32 cellular contexts compared by ENCODE assay signal in genomic region chr22:35059632-35060031, GRCh38. TPM values are rescaled to one million over a fixed set of nuclear protein-coding genes. Genes with fewer than 3 reads are reported as not detected.
"Had no signal": no experiment of that assay in that cellular context is flagged by ENCODE, and none has a peak within 500 bp of the region (broad histone marks: within the 10 kb centered on the region; RNA-seq: fewer than 3 reads in every experiment).

No MANE protein-coding gene starts in this region.

- H3K36me3 ChIP-seq: esophagus squamous epithelium, gastrocnemius medialis, heart right ventricle, left lung, lower lobe of right lung had no signal

- H3K4me3 Mint-ChIP-seq: mesothelial cell of epicardium had no signal

- H3K27ac Mint-ChIP-seq: mesothelial cell of epicardium had no signal

- H3K27ac ChIP-seq: coronary artery, dorsolateral prefrontal cortex, epithelial cell of prostate, esophagus squamous epithelium, gastrocnemius medialis, heart right ventricle, left lung, lower lobe of right lung had no signal

- FAIRE-seq: colon, endometrium, islet of Langerhans, keratinocyte had no signal

- H3K4me3 ChIP-seq: coronary artery, dorsolateral prefrontal cortex, esophagus squamous epithelium, gastrocnemius medialis, heart right ventricle, left lung, lower lobe of right lung, mucosa of descending colon had no signal

- H3K9me3 ChIP-seq: esophagus squamous epithelium, gastrocnemius medialis, lower lobe of right lung, mucosa of descending colon had no signal

- DNase-seq: dermis blood vessel endothelial cell; dorsolateral prefrontal cortex; effector CD4-positive, alpha-beta T cell; effector memory CD4-positive, alpha-beta T cell; erythroblast; esophagus squamous epithelium; foreskin fibroblast; foreskin melanocyte; gastrocnemius medialis; glutamatergic neuron; head of caudate nucleus; heart right ventricle; hippocampal formation; left cardiac atrium; left lung; left ventricle myocardium superior; lower lobe of right lung; mesenchymal stem cell; mucosa of descending colon had no signal

- ATAC-seq: esophagus mucosa, gastrocnemius medialis, heart right ventricle, left cardiac atrium, left lung, left ventricle myocardium superior, lower lobe of right lung, mucosa of descending colon had no signal

- H3K4me1 ChIP-seq: esophagus squamous epithelium, gastrocnemius medialis, heart right ventricle, left lung, lower lobe of right lung had no signal

- H3K36me3 Mint-ChIP-seq: mesothelial cell of epicardium had no signal

- H3K27me3 ChIP-seq: gastrocnemius medialis, left lung had no signal

RNA-seq across cellular contexts. Expression of gene ISX, which starts 6.3 kb away (rescaled TPM):
- total RNA-seq: dermis blood vessel endothelial cell, dorsolateral prefrontal cortex, esophagus mucosa, esophagus squamous epithelium, glomerular endothelial cell, heart right ventricle, kidney epithelial cell, left cardiac atrium, left lung, left ventricle myocardium superior, lower lobe of right lung, lung microvascular endothelial cell, mesenteric fat pad, myocyte had no signal
- polyA plus RNA-seq: heart right ventricle, keratinocyte had no signal
